10 cellular contexts compared by ENCODE assay signal in the genomic region with DNA sequence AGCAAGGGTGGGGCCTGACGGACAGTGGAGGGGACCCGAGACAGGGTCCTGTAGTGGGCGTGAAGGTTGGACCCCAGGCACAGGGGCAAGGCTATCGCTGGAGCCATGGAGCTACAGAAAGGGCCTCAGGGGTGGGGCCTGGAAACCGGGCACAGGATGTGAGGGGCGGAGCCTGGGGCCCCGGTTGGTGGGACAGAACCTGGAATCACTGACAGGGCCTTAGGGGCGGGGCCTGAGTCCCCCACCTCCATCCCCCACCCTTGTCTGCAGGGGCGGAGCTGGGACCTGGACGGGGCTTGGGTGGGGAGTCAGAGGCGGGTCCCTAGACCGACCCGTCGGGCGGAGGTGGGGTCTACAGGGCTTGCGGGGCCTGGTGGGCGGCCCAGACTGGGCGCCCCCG. TPM values are rescaled to one million over a fixed set of nuclear protein-coding genes. Genes with fewer than 3 reads are reported as not detected.
DNase-seq lines count a peak whose midpoint lies in the region; ATAC-seq and TF ChIP-seq lines count a peak whose summit lies in the region.
"Had no signal": no experiment of that assay in that cellular context is flagged by ENCODE, and none has a peak within 500 bp of the region (broad histone marks: within the 10 kb centered on the region; RNA-seq: fewer than 3 reads in every experiment).

No MANE protein-coding gene starts in this region.

- no peaks in the 10 kb centered on the region for H3K27me3 ChIP-seq in left ventricle myocardium inferior (ENCODE audit: low read depth)

- TF ChIP-seq POLR2A in GM18505 (IDR thresholded peaks at IDR 0.05; ENCODE audit: borderline replicate concordance, extremely low read depth, insufficient read depth, insufficient read length), result no peak

- H3K27ac Mint-ChIP-seq in IgD-negative memory B cell (peak overlapping the region in 2 of 3 donors; percentile 31 to 77), WTC11 (peak overlapping the region; percentile 27; the same call in 1 of the 2 replicates)

- CTCF ChIA-PET in WTC11 (lab: Charles Lee), result interaction anchor here (0.6 to 2.5 kb wide), 23 partner anchors 10 to 917 kb away, joined by 3 to 23 read pairs (median 8); a partner anchor contains a TSS

- ATAC-seq in WTC11 (peak; percentile 93), GM18505 (IDR thresholded peaks at IDR 0.05; ENCODE audit: unreplicated experiment) (no peak)

- TF ChIP-seq CTCF in WTC11 (IDR thresholded peaks at IDR 0.05) (no peak), left ventricle myocardium inferior (IDR thresholded peaks at IDR 0.05; ENCODE audit: borderline replicate concordance) (no peak)

- DNase-seq in WTC11 (ENCODE audit: low spot score) (peak; percentile 99), left ventricle myocardium inferior (peak; percentile 88), putamen (ENCODE audit: low spot score) (peak; percentile 26), NCI-H345 treated with DMSO at 0.1 percent for 48 hours (lab: John Stamatoyannopoulos, UW; ENCODE audit: unreplicated experiment) (no peak), GM19240 (ENCODE audit: insufficient read length, low spot score) (no peak), LoVo (ENCODE audit: low spot score) (no peak)

- H3K36me3 Mint-ChIP-seq in IgD-negative memory B cell, result peaks cover 3% of the 10 kb centered on the region
- peaks cover 3% of the 10 kb centered on the region; the same call in 1 of the 2 replicates for H3K36me3 Mint-ChIP-seq in WTC11

- H3K27ac ChIP-seq in left ventricle myocardium inferior (replicated peaks), result peak overlapping the region; percentile 91

- peaks cover 16% of the 10 kb centered on the region for H3K36me3 ChIP-seq in left ventricle myocardium inferior

- H3K9me3 Mint-ChIP-seq in IgD-negative memory B cell (no peaks in the 10 kb centered on the region), WTC11 (no peaks in the 10 kb centered on the region)

- H3K27me3 Mint-ChIP-seq in IgD-negative memory B cell (peaks cover 2% of the 10 kb centered on the region), WTC11 (ENCODE audit: low read depth) (no peaks in the 10 kb centered on the region; the same call in 1 of the 2 replicates)

- H3K4me3 Mint-ChIP-seq in IgD-negative memory B cell (peak overlapping the region in 3 of 4 donors; percentile 35 to 82 (median 41)), WTC11 (peak overlapping the region; percentile 49)

- H3K4me3 ChIP-seq in left ventricle myocardium inferior, result peak overlapping the region; percentile 71

- POLR2A ChIA-PET in WTC11 (lab: Charles Lee), result interaction anchor here (0.6 to 1.9 kb wide), 11 partner anchors 9 to 385 kb away, joined by 3 to 16 read pairs (median 5); a partner anchor contains a TSS

- intact Hi-C loops in left ventricle myocardium inferior (cut with micrococcal nuclease), result no loop called here

- peaks cover 17 to 36% (median 23%) of the 10 kb centered on the region in 3 donors for H3K4me1 Mint-ChIP-seq in IgD-negative memory B cell
- H3K4me1 Mint-ChIP-seq in WTC11, result peaks cover 22% of the 10 kb centered on the region

- H3K9me3 ChIP-seq in left ventricle myocardium inferior (replicated peaks), result no peaks in the 10 kb centered on the region

- peaks cover 48% of the 10 kb centered on the region for H3K4me1 ChIP-seq in left ventricle myocardium inferior

TF ChIP-seq in WTC11, 78 proteins besides CTCF, POLR2A, EP300 and RAD21:
- TF ChIP-seq, protein P1, sequence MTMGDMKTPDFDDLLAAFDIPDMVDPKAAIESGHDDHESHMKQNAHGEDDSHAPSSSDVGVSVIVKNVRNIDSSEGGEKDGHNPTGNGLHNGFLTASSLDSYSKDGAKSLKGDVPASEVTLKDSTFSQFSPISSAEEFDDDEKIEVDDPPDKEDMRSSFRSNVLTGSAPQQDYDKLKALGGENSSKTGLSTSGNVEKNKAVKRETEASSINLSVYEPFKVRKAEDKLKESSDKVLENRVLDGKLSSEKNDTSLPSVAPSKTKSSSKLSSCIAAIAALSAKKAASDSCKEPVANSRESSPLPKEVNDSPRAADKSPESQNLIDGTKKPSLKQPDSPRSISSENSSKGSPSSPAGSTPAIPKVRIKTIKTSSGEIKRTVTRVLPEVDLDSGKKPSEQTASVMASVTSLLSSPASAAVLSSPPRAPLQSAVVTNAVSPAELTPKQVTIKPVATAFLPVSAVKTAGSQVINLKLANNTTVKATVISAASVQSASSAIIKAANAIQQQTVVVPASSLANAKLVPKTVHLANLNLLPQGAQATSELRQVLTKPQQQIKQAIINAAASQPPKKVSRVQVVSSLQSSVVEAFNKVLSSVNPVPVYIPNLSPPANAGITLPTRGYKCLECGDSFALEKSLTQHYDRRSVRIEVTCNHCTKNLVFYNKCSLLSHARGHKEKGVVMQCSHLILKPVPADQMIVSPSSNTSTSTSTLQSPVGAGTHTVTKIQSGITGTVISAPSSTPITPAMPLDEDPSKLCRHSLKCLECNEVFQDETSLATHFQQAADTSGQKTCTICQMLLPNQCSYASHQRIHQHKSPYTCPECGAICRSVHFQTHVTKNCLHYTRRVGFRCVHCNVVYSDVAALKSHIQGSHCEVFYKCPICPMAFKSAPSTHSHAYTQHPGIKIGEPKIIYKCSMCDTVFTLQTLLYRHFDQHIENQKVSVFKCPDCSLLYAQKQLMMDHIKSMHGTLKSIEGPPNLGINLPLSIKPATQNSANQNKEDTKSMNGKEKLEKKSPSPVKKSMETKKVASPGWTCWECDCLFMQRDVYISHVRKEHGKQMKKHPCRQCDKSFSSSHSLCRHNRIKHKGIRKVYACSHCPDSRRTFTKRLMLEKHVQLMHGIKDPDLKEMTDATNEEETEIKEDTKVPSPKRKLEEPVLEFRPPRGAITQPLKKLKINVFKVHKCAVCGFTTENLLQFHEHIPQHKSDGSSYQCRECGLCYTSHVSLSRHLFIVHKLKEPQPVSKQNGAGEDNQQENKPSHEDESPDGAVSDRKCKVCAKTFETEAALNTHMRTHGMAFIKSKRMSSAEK (CRISPR knock-in tag; IDR thresholded peaks at IDR 0.05; ENCODE audit: borderline replicate concordance), result no peak
- TF ChIP-seq SP1 (CRISPR knock-in tag; conservative IDR thresholded peaks at IDR 0.05) (peak; percentile 68), ZNF671 (CRISPR knock-in tag; IDR thresholded peaks at IDR 0.05) (no peak)
- TF ChIP-seq, protein P2, sequence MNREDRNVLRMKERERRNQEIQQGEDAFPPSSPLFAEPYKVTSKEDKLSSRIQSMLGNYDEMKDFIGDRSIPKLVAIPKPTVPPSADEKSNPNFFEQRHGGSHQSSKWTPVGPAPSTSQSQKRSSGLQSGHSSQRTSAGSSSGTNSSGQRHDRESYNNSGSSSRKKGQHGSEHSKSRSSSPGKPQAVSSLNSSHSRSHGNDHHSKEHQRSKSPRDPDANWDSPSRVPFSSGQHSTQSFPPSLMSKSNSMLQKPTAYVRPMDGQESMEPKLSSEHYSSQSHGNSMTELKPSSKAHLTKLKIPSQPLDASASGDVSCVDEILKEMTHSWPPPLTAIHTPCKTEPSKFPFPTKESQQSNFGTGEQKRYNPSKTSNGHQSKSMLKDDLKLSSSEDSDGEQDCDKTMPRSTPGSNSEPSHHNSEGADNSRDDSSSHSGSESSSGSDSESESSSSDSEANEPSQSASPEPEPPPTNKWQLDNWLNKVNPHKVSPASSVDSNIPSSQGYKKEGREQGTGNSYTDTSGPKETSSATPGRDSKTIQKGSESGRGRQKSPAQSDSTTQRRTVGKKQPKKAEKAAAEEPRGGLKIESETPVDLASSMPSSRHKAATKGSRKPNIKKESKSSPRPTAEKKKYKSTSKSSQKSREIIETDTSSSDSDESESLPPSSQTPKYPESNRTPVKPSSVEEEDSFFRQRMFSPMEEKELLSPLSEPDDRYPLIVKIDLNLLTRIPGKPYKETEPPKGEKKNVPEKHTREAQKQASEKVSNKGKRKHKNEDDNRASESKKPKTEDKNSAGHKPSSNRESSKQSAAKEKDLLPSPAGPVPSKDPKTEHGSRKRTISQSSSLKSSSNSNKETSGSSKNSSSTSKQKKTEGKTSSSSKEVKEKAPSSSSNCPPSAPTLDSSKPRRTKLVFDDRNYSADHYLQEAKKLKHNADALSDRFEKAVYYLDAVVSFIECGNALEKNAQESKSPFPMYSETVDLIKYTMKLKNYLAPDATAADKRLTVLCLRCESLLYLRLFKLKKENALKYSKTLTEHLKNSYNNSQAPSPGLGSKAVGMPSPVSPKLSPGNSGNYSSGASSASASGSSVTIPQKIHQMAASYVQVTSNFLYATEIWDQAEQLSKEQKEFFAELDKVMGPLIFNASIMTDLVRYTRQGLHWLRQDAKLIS (CRISPR knock-in tag; IDR thresholded peaks at IDR 0.05; ENCODE audit: borderline replicate concordance), result no peak

RNA-seq across cellular contexts. Expression of a gene that starts 26.0 kb away (rescaled TPM):
- 5.7 TPM for polyA plus RNA-seq in IgD-negative memory B cell
- total RNA-seq in WTC11 (2021) (82.9 to 89.0 TPM (median 83.3 TPM) in 3 replicates), left ventricle myocardium inferior (17.0 TPM)

RNA-seq across cellular contexts. Expression of a gene that starts 27.8 kb away (rescaled TPM):
- 3.7 TPM for polyA plus RNA-seq in IgD-negative memory B cell
- total RNA-seq in WTC11 (2021), result 20.4 to 23.2 TPM (median 21.4 TPM) in 3 replicates
- 15.2 TPM for total RNA-seq in left ventricle myocardium inferior

RNA-seq across cellular contexts. Expression of a gene that starts 40.1 kb away (rescaled TPM):
- not detected for polyA plus RNA-seq in IgD-negative memory B cell
- 1.1 to 1.4 TPM (median 1.4 TPM) in 3 replicates for total RNA-seq in WTC11 (2021)
- 1.9 TPM for total RNA-seq in left ventricle myocardium inferior

RNA-seq across cellular contexts. Expression of a gene that starts 49.6 kb away (rescaled TPM):
- 0.65 TPM for polyA plus RNA-seq in IgD-negative memory B cell
- not detected in 3 replicates for total RNA-seq in WTC11 (2021)
- total RNA-seq in left ventricle myocardium inferior, result not detected
- total RNA-seq: fibroblast of lung, HT1080 had no signal
- polyA plus RNA-seq: fibroblast of lung had no signal

RNA-seq across cellular contexts. Expression of a gene that starts 53.3 kb away (rescaled TPM):
- polyA plus RNA-seq in IgD-negative memory B cell, result 58.3 TPM
- total RNA-seq in WTC11 (2021) (11.8 to 12.2 TPM (median 12.0 TPM) in 3 replicates), left ventricle myocardium inferior (4.0 TPM)

Comparison
In these comparisons a context has a peak if more than half of its experiments do, and no peak if none do; other contexts are left out.
1. DNase-seq: peak in WTC11 (single experiment), left ventricle myocardium inferior (single experiment) and putamen (single experiment); none in NCI-H345 treated with DMSO at 0.1 percent for 48 hours (single experiment), GM19240 (single experiment) and LoVo (single experiment).